ENCODE assay signal across 11 cellular contexts in genomic region chr15:52252781-52253180, GRCh38. TPM values are rescaled to one million over a fixed set of nuclear protein-coding genes. Genes with fewer than 3 reads are reported as not detected.
DNase-seq lines count a peak whose midpoint lies in the region; ATAC-seq and TF ChIP-seq lines count a peak whose summit lies in the region.
"Had no signal": no experiment of that assay in that cellular context is flagged by ENCODE, and none has a peak within 500 bp of the region (broad histone marks: within the 10 kb centered on the region; RNA-seq: fewer than 3 reads in every experiment).

No MANE protein-coding gene starts in this region.

- intact Hi-C loops in PC-3 (cut with micrococcal nuclease) = no loop called here
- intact Hi-C loops in prostate gland (cut with DNase I) = no loop called here
- intact Hi-C loops in spleen (cut with DNase I; ENCODE audit: low total_unique reads) = no loop called here

- no peaks in the 10 kb centered on the region for H3K9me2 ChIP-seq in PC-3 (replicated peaks; ENCODE audit: low read length)

- TF ChIP-seq POLR2A in prostate gland (IDR thresholded peaks at IDR 0.05) (peak; percentile 46), spleen (IDR thresholded peaks at IDR 0.05) (no peak), GM18505 (IDR thresholded peaks at IDR 0.05; ENCODE audit: borderline replicate concordance, extremely low read depth, insufficient read depth, insufficient read length) (no peak), gastroesophageal sphincter (IDR thresholded peaks at IDR 0.05) (no peak)

- H3K27me3 ChIP-seq in PC-3 (ENCODE audit: low read length) (no peaks in the 10 kb centered on the region), prostate gland (replicated peaks; ENCODE audit: insufficient read depth) (no peaks in the 10 kb centered on the region), spleen (replicated peaks in 1 of 7) (no peaks in the 10 kb centered on the region), gastroesophageal sphincter (no peaks in the 10 kb centered on the region)
- H3K27me3 ChIP-seq: right lobe of liver had no signal

- H3K4me1 ChIP-seq in PC-3 (ENCODE audit: insufficient read depth, low read length) (peaks cover 53% of the 10 kb centered on the region), prostate gland (replicated peaks) (peaks cover 5% of the 10 kb centered on the region), spleen (peaks cover 0 to 25% (median 12%) of the 10 kb centered on the region in 6 donors), gastroesophageal sphincter (peaks cover 0 to 14% (median 0%) of the 10 kb centered on the region in 3 donors)
- H3K4me1 ChIP-seq: right lobe of liver had no signal

- H3K9me3 ChIP-seq in PC-3 (ENCODE audit: low read length) = no peaks in the 10 kb centered on the region
- no peaks in the 10 kb centered on the region for H3K9me3 ChIP-seq in prostate gland
- no peaks in the 10 kb centered on the region for H3K9me3 ChIP-seq in spleen
- no peaks in the 10 kb centered on the region for H3K9me3 ChIP-seq in gastroesophageal sphincter
- H3K9me3 ChIP-seq: right lobe of liver had no signal

- H2AFZ ChIP-seq in PC-3 (ENCODE audit: low read length) = no peak overlapping the region

- TF ChIP-seq EP300 in gastroesophageal sphincter (IDR thresholded peaks at IDR 0.05) = no peak

- POLR2A ChIA-PET in PC-3 (lab: Charles Lee; ENCODE audit: unreplicated experiment) = interaction anchor here (0.5 kb wide), 1 partner anchor 24 kb away, joined by 3 read pairs; no protein-coding TSS in a partner anchor

- CTCF ChIA-PET in PC-3 (lab: Charles Lee) = interaction anchor here (0.7 kb wide), 1 partner anchor 82 kb away, joined by 5 read pairs; no protein-coding TSS in a partner anchor

- peak; percentile 61 for ATAC-seq in PC-3
- no peak for ATAC-seq in GM18505 (IDR thresholded peaks at IDR 0.05; ENCODE audit: unreplicated experiment)
- no peak for ATAC-seq in gastroesophageal sphincter

- peak; percentile 41 for DNase-seq in DMS53 treated with DMSO at 0.1 percent for 48 hours (lab: John Stamatoyannopoulos, UW; ENCODE audit: unreplicated experiment)
- DNase-seq in PC-3 = peak; percentile 93
- peak; percentile 35 for DNase-seq in epidermal melanocyte (ENCODE audit: insufficient read length, low spot score)
- DNase-seq in prostate gland (ENCODE audit: low spot score) = no peak
- DNase-seq in spleen = no peak
- DNase-seq in putamen (ENCODE audit: low spot score) = no peak
- DNase-seq: glutamatergic neuron, NCI-H2029 treated with DMSO at 0.1 percent for 48 hours, right lobe of liver had no signal

- H3F3A ChIP-seq in PC-3 (ENCODE audit: low read length, unreplicated experiment) = peaks cover 4% of the 10 kb centered on the region

- no TSS peak for BruUV-seq in PC-3 (replicated peaks; lab: Mats Ljungman, UMichigan)

- 67% methylated on average over 4 of the region's 4 CpGs for WGBS in prostate gland
- WGBS in spleen, 5 donors = 76 to 84% (median 80%) methylated on average over 4 of the region's 4 CpGs
- 40 to 60% methylated on average over 2 to 3 of the region's 4 CpGs for WGBS in gastroesophageal sphincter (ENCODE audit: low coverage in 1 of 2), 2 donors

- no peaks in the 10 kb centered on the region for H4K20me1 ChIP-seq in PC-3 (ENCODE audit: low read length)

- peaks cover 26% of the 10 kb centered on the region for H3K36me3 ChIP-seq in PC-3 (ENCODE audit: low read depth, low read length)
- no peaks in the 10 kb centered on the region for H3K36me3 ChIP-seq in prostate gland
- peaks cover 0 to 6% (median 0%) of the 10 kb centered on the region in 6 donors for H3K36me3 ChIP-seq in spleen
- peaks cover 0 to 6% of the 10 kb centered on the region in 2 donors for H3K36me3 ChIP-seq in gastroesophageal sphincter

- TF ChIP-seq CTCF in PC-3 (conservative IDR thresholded peaks at IDR 0.05; ENCODE audit: low read depth, low read length) (no peak), prostate gland (IDR thresholded peaks at IDR 0.05) (no peak), spleen (IDR thresholded peaks at IDR 0.05 in 8 of 11, conservative IDR thresholded peaks at IDR 0.05 in 3 of 11) (no peak), gastroesophageal sphincter (IDR thresholded peaks at IDR 0.05) (no peak)

- peak overlapping the region; percentile 43 for H3K9ac ChIP-seq in PC-3 (ENCODE audit: low read length)

- H3K27ac ChIP-seq in PC-3 (ENCODE audit: low read length) = peak overlapping the region; percentile 95
- H3K27ac ChIP-seq in prostate gland = peak overlapping the region in 1 of 2 donors; percentile 49
- no peak overlapping the region for H3K27ac ChIP-seq in spleen
- H3K27ac ChIP-seq in gastroesophageal sphincter = no peak overlapping the region
- H3K27ac ChIP-seq: right lobe of liver had no signal

- peak overlapping the region; percentile 54 for H3K4me2 ChIP-seq in PC-3 (ENCODE audit: low read length)

- no peaks in the 10 kb centered on the region for H3K79me2 ChIP-seq in PC-3 (ENCODE audit: low read length)

- H3K4me3 ChIP-seq in PC-3 (ENCODE audit: low read length) (no peak overlapping the region), prostate gland (no peak overlapping the region), spleen (no peak overlapping the region), gastroesophageal sphincter (no peak overlapping the region)
- H3K4me3 ChIP-seq: right lobe of liver had no signal

RNA-seq across cellular contexts. Expression of gene MYO5C, which starts 42.8 kb away (rescaled TPM):
- total RNA-seq in PC-3 (2014; rRNA removed) = 16.7 and 17.7 TPM in 2 replicates
- total RNA-seq in prostate gland = 10 to 100 TPM; 53.5 to 59.9 TPM
- total RNA-seq in spleen = 10 to 100 TPM in 6 of 7 donors, 1 to 10 TPM in 1; 6.2 to 23.4 (median 16.2) TPM
- 1 to 10 TPM in 2 of 3 donors, under 1 TPM in 1; 0.53 to 2.2 (median 2.2) TPM for polyA plus RNA-seq in spleen
- 10 to 100 TPM in 3 of 4 donors, 1 to 10 TPM in 1; 2.6 to 12.3 (median 10.2) TPM for total RNA-seq in gastroesophageal sphincter

Comparison
In these comparisons a context has a peak if more than half of its experiments do, and no peak if none do; other contexts are left out.
1. DNase-seq: peak in DMS53 treated with DMSO at 0.1 percent for 48 hours (single experiment), PC-3 (single experiment) and epidermal melanocyte (single experiment); none in prostate gland (single experiment), spleen (single experiment) and putamen (single experiment).